ENCODE assay signal across 25 cellular contexts in the genomic region with DNA sequence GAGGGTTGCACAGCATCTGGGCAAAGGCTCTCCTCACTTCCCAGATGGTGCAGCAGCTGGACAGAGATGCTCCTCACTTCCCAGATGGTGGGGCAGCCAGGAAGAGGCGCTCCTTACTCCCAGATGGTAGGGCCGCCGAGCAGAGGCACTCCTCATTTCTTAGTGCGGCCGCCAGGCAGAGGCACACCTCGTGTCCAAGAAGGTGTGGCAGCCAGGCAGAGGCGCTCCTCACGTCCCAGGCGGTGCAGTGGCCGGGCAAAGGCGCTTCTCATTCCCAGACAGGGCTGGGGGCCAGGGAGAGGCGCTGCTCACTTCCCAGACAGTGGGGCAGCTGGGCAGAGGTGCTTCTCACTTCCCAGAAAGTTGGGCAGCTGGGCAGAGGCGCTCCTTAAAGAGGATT. TPM values are rescaled to one million over a fixed set of nuclear protein-coding genes. Genes with fewer than 3 reads are reported as not detected.
"Had no signal": no experiment of that assay in that cellular context is flagged by ENCODE, and none has a peak within 500 bp of the region (broad histone marks: within the 10 kb centered on the region; RNA-seq: fewer than 3 reads in every experiment).

No MANE protein-coding gene starts in this region.

- H3K4me1 ChIP-seq: adrenal gland, body of pancreas, heart left ventricle had no signal

- H3K4me1 Mint-ChIP-seq: activated CD4-positive, alpha-beta memory T cell treated with anti-CD3 and anti-CD28 coated beads, Interleukin-2, amount 10 ng/mL, durations not matched to agents 7 days and 5 days; activated CD4-positive, alpha-beta T cell treated with anti-CD3 and anti-CD28 coated beads, Interleukin-2, amount 10 ng/mL, durations not matched to agents 7 days and 5 days had no signal

- H3K27ac Mint-ChIP-seq: activated CD4-positive, alpha-beta memory T cell treated with anti-CD3 and anti-CD28 coated beads, Interleukin-2, amount 10 ng/mL, durations not matched to agents 7 days and 5 days; activated CD4-positive, alpha-beta T cell treated with anti-CD3 and anti-CD28 coated beads, Interleukin-2, amount 10 ng/mL, durations not matched to agents 7 days and 5 days; activated naive CD8-positive, alpha-beta T cell; activated T-cell treated with anti-CD3 and anti-CD28 coated beads, Interleukin-2, amount 50 U/mL, for 24 hours; activated T-cell treated with anti-CD3 and anti-CD28 coated beads, Interleukin-2, amount 50 U/mL, for 72 hours had no signal

- H3K4me3 ChIP-seq: adrenal gland, body of pancreas, heart left ventricle had no signal

- ATAC-seq: activated T-cell treated with anti-CD3 and anti-CD28 coated beads, Interleukin-2, amount 50 U/mL, for 72 hours; body of pancreas; esophagus mucosa; heart left ventricle had no signal

- DNase-seq: activated CD4-positive, alpha-beta memory T cell treated with anti-CD3 and anti-CD28 coated beads, Interleukin-2, amount 10 ng/mL, durations not matched to agents 7 days and 5 days; activated CD4-positive, alpha-beta T cell treated with anti-CD3 and anti-CD28 coated beads for 1 hour; activated CD4-positive, alpha-beta T cell treated with anti-CD3 and anti-CD28 coated beads for 4 hours; activated CD4-positive, alpha-beta T cell treated with anti-CD3 and anti-CD28 coated beads, Interleukin-2, amount 10 ng/mL, durations not matched to agents 7 days and 5 days; activated CD4-positive, alpha-beta T cell treated with anti-CD3 and anti-CD28 coated beads, Interleukin-2, amount 50 U/mL, for 4 hours; activated CD8-positive, alpha-beta memory T cell treated with anti-CD3 and anti-CD28 coated beads, Interleukin-2, amount 50 U/mL, for 48 hours; activated gamma-delta T cell treated with Interleukin-2 at 50 U/mL for 16 hours; activated naive CD4-positive, alpha-beta T cell treated with anti-CD3 and anti-CD28 coated beads, Interleukin-2, amount 50 U/mL, for 16 hours; activated naive CD4-positive, alpha-beta T cell treated with Interleukin-2 at 50 U/mL for 16 hours; activated T-cell treated with anti-CD3 and anti-CD28 coated beads for 4 hours; activated T-cell treated with anti-CD3 and anti-CD28 coated beads, Interleukin-2, amount 50 U/mL, for 24 hours; activated T-cell treated with anti-CD3 and anti-CD28 coated beads, Interleukin-2, amount 50 U/mL, for 72 hours; adrenal gland; amygdala; aorta; body of pancreas; caudate nucleus; effector CD8-positive, alpha-beta T cell; foreskin fibroblast; heart left ventricle; T-helper 2 cell had no signal

- H3K4me3 Mint-ChIP-seq: activated CD4-positive, alpha-beta memory T cell treated with anti-CD3 and anti-CD28 coated beads, Interleukin-2, amount 10 ng/mL, durations not matched to agents 7 days and 5 days; activated CD4-positive, alpha-beta T cell treated with anti-CD3 and anti-CD28 coated beads, Interleukin-2, amount 10 ng/mL, durations not matched to agents 7 days and 5 days; activated naive CD8-positive, alpha-beta T cell; activated T-cell treated with anti-CD3 and anti-CD28 coated beads, Interleukin-2, amount 50 U/mL, for 24 hours; activated T-cell treated with anti-CD3 and anti-CD28 coated beads, Interleukin-2, amount 50 U/mL, for 72 hours had no signal

- FAIRE-seq: colon had no signal

- H3K27ac ChIP-seq: adrenal gland, body of pancreas, heart left ventricle had no signal

- H3K27me3 ChIP-seq: adrenal gland, body of pancreas, heart left ventricle had no signal

- H3K36me3 ChIP-seq: adrenal gland had no signal

- H3K27me3 Mint-ChIP-seq: activated CD4-positive, alpha-beta memory T cell treated with anti-CD3 and anti-CD28 coated beads, Interleukin-2, amount 10 ng/mL, durations not matched to agents 7 days and 5 days; activated CD4-positive, alpha-beta T cell treated with anti-CD3 and anti-CD28 coated beads, Interleukin-2, amount 10 ng/mL, durations not matched to agents 7 days and 5 days; activated naive CD8-positive, alpha-beta T cell; activated T-cell treated with anti-CD3 and anti-CD28 coated beads, Interleukin-2, amount 50 U/mL, for 24 hours had no signal

RNA-seq across cellular contexts. Expression of a gene that starts 48.8 kb away (rescaled TPM):
- total RNA-seq: activated CD4-positive, alpha-beta memory T cell treated with anti-CD3 and anti-CD28 coated beads, Interleukin-2, amount 10 ng/mL, durations not matched to agents 7 days and 5 days; activated CD4-positive, alpha-beta T cell treated with anti-CD3 and anti-CD28 coated beads, Interleukin-2, amount 10 ng/mL, durations not matched to agents 7 days and 5 days; activated T-cell treated with anti-CD3 and anti-CD28 coated beads, Interleukin-2, amount 50 U/mL, for 72 hours; body of pancreas; T-helper 1 cell treated with Interleukin-12 subunit alpha and Interleukin-12 subunit beta and Interleukin-4 antibody, amounts not matched to agents 30 ng/mL and 1 ng/mL, for 36 hours had no signal
